Comparison of ENCODE assay signal across 10 cellular contexts in genomic region chr6:15893556-15894253, GRCh38.
DNase-seq lines count a peak whose midpoint lies in the region; ATAC-seq and TF ChIP-seq lines count a peak whose summit lies in the region.
"Had no signal": no experiment of that assay in that cellular context is flagged by ENCODE, and none has a peak within 500 bp of the region (broad histone marks: within the 10 kb centered on the region; RNA-seq: fewer than 3 reads in every experiment).

No MANE protein-coding gene starts in this region.

- ATAC-seq in lower lobe of right lung (no peak), HG03039 (IDR thresholded peaks at IDR 0.05; ENCODE audit: unreplicated experiment) (no peak)
- ATAC-seq: effector memory CD8-positive, alpha-beta T cell had no signal

- H3K27me3 ChIP-seq in lower lobe of right lung (ENCODE audit: low read depth): no peaks in the 10 kb centered on the region

- H3K27ac ChIP-seq in lower lobe of right lung: no peak overlapping the region

- peaks cover 45% of the 10 kb centered on the region for H3K4me1 ChIP-seq in lower lobe of right lung

- peak; percentile 46 for TF ChIP-seq CTCF in LNCaP clone FGC (IDR thresholded peaks at IDR 0.05; ENCODE audit: control insufficient read depth, extremely low read depth, insufficient read depth)
- TF ChIP-seq CTCF in lower lobe of right lung (IDR thresholded peaks at IDR 0.05): peak; percentile 36

- DNase-seq in DMS53 treated with DMSO at 0.1 percent for 48 hours (lab: John Stamatoyannopoulos, UW; ENCODE audit: unreplicated experiment): peak; percentile 57
- peak; percentile 64 for DNase-seq in LNCaP clone FGC (ENCODE audit: low read depth)
- peak; percentile 19 for DNase-seq in astrocyte of the hippocampus (ENCODE audit: low read depth, low spot score)
- DNase-seq in lower lobe of right lung: no peak
- no peak for DNase-seq in activated CD4-positive, alpha-beta T cell treated with anti-CD3 and anti-CD28 coated beads for 4 hours
- DNase-seq in activated CD4-positive, alpha-beta memory T cell treated with anti-CD3 and anti-CD28 coated beads, Interleukin-2, amount 10 ng/mL, durations not matched to agents 7 days and 5 days: no peak
- no peak for DNase-seq in stimulated activated CD4-positive, alpha-beta T cell treated with anti-CD3 and anti-CD28 coated beads, Interleukin-15, amount 100 ng/mL, for 24 hours
- DNase-seq: effector memory CD8-positive, alpha-beta T cell had no signal

- H3K9me3 ChIP-seq in lower lobe of right lung: peaks cover 8% of the 10 kb centered on the region

- H3K27me3 Mint-ChIP-seq in activated CD4-positive, alpha-beta memory T cell treated with anti-CD3 and anti-CD28 coated beads, Interleukin-2, amount 10 ng/mL, durations not matched to agents 7 days and 5 days: no peaks in the 10 kb centered on the region
- H3K27me3 Mint-ChIP-seq: IgD-negative memory B cell had no signal

- intact Hi-C loops in lower lobe of right lung (cut with DNase I): no loop called here

- H3K4me3 Mint-ChIP-seq in activated CD4-positive, alpha-beta memory T cell treated with anti-CD3 and anti-CD28 coated beads, Interleukin-2, amount 10 ng/mL, durations not matched to agents 7 days and 5 days: no peak overlapping the region
- H3K4me3 Mint-ChIP-seq: effector memory CD8-positive, alpha-beta T cell had no signal

- no peaks in the 10 kb centered on the region for H3K36me3 Mint-ChIP-seq in activated CD4-positive, alpha-beta memory T cell treated with anti-CD3 and anti-CD28 coated beads, Interleukin-2, amount 10 ng/mL, durations not matched to agents 7 days and 5 days (ENCODE audit: low read depth)
- H3K36me3 Mint-ChIP-seq: IgD-negative memory B cell had no signal

- no peaks in the 10 kb centered on the region for H3K4me1 Mint-ChIP-seq in activated CD4-positive, alpha-beta memory T cell treated with anti-CD3 and anti-CD28 coated beads, Interleukin-2, amount 10 ng/mL, durations not matched to agents 7 days and 5 days

- CTCF ChIA-PET in activated CD4-positive, alpha-beta memory T cell treated with anti-CD3 and anti-CD28 coated beads, Interleukin-2, amount 10 ng/mL, durations not matched to agents 7 days and 5 days (lab: Charles Lee): interaction anchor here (0.7 to 2.2 kb wide), 10 partner anchors 9 to 315 kb away, joined by 3 to 10 read pairs (median 4); partner anchors contain the start of gene MYLIP

- H3K36me3 ChIP-seq in lower lobe of right lung: no peaks in the 10 kb centered on the region

- H3K27ac Mint-ChIP-seq in activated CD4-positive, alpha-beta memory T cell treated with anti-CD3 and anti-CD28 coated beads, Interleukin-2, amount 10 ng/mL, durations not matched to agents 7 days and 5 days: no peak overlapping the region
- H3K27ac Mint-ChIP-seq: effector memory CD8-positive, alpha-beta T cell; IgD-negative memory B cell had no signal

- POLR2A ChIA-PET in activated CD4-positive, alpha-beta memory T cell treated with anti-CD3 and anti-CD28 coated beads, Interleukin-2, amount 10 ng/mL, durations not matched to agents 7 days and 5 days (lab: Charles Lee): no interaction called here

- H3K9me3 Mint-ChIP-seq in activated CD4-positive, alpha-beta memory T cell treated with anti-CD3 and anti-CD28 coated beads, Interleukin-2, amount 10 ng/mL, durations not matched to agents 7 days and 5 days: peaks cover 3% of the 10 kb centered on the region
- H3K9me3 Mint-ChIP-seq: effector memory CD8-positive, alpha-beta T cell had no signal

- H3K4me3 ChIP-seq in LNCaP clone FGC (ENCODE audit: low read depth, low read length) (no peak overlapping the region), lower lobe of right lung (no peak overlapping the region)

Comparison
In these comparisons a context has a peak if more than half of its experiments do, and no peak if none do; other contexts are left out.
1. DNase-seq: peak in DMS53 treated with DMSO at 0.1 percent for 48 hours (single experiment), LNCaP clone FGC (single experiment) and astrocyte of the hippocampus (single experiment); none in lower lobe of right lung (single experiment), activated CD4-positive, alpha-beta T cell treated with anti-CD3 and anti-CD28 coated beads for 4 hours (0 of 2), activated CD4-positive, alpha-beta memory T cell treated with anti-CD3 and anti-CD28 coated beads, Interleukin-2, amount 10 ng/mL, durations not matched to agents 7 days and 5 days (single experiment) and stimulated activated CD4-positive, alpha-beta T cell treated with anti-CD3 and anti-CD28 coated beads, Interleukin-15, amount 100 ng/mL, for 24 hours (single experiment).